22 cellular contexts compared by ENCODE assay signal in genomic region chr18:12569791-12570190, GRCh38.
DNase-seq lines count a peak whose midpoint lies in the region; ATAC-seq, FAIRE-seq and TF ChIP-seq lines count a peak whose summit lies in the region.
"Had no signal": no experiment of that assay in that cellular context is flagged by ENCODE, and none has a peak within 500 bp of the region (broad histone marks: within the 10 kb centered on the region; RNA-seq: fewer than 3 reads in every experiment).

No MANE protein-coding gene starts in this region.

- no peak overlapping the region for H2BK5ac ChIP-seq in trophoblast cell (ENCODE audit: low read depth, low read length, poor library complexity)

- ATAC-seq in GM21737 (IDR thresholded peaks at IDR 0.05; ENCODE audit: unreplicated experiment) = no peak
- ATAC-seq: A549; CD8-positive, alpha-beta T cell had no signal

- H3K4me2 ChIP-seq in trophoblast cell (ENCODE audit: low read length) = no peak overlapping the region
- H3K4me2 ChIP-seq: A549; BLaER1 treated with 17β-estradiol and CSF1 and Interleukin-3, amounts not matched to agents 10 nM and 100 nM had no signal

- H3K79me1 ChIP-seq in trophoblast cell (ENCODE audit: low read length) = no peaks in the 10 kb centered on the region

- H3K4me3 Mint-ChIP-seq in chondrocyte (ENCODE audit: unreplicated experiment) = no peak overlapping the region
- H3K4me3 Mint-ChIP-seq: B cell; CD4-positive, alpha-beta T cell; CD8-positive, alpha-beta T cell had no signal

- no peak overlapping the region for H2AK5ac ChIP-seq in trophoblast cell (ENCODE audit: low read length)

- H3K4me1 ChIP-seq in trophoblast cell (ENCODE audit: control insufficient read depth in 1 of 2, insufficient read depth in 2 of 2, low read length in 2 of 2) (no peaks in the 10 kb centered on the region), tibial nerve (peaks cover 0 to 5% (median 0%) of the 10 kb centered on the region in 4 donors)
- H3K4me1 ChIP-seq: Caco-2 had no signal

- no peak overlapping the region for H4K12ac ChIP-seq in trophoblast cell (ENCODE audit: low read depth, low read length)

- no peak overlapping the region for H2BK12ac ChIP-seq in trophoblast cell (ENCODE audit: low read length)

- no peak overlapping the region for H2BK120ac ChIP-seq in trophoblast cell (ENCODE audit: insufficient read depth, low read length, poor library complexity)

- H3K4ac ChIP-seq in trophoblast cell (ENCODE audit: low read depth, low read length) = no peak overlapping the region

- peaks cover 2% of the 10 kb centered on the region for H3K36me3 Mint-ChIP-seq in chondrocyte (ENCODE audit: low read depth)
- H3K36me3 Mint-ChIP-seq: CD8-positive, alpha-beta T cell had no signal

- H3K23ac ChIP-seq in trophoblast cell (ENCODE audit: low read length) = peak overlapping the region; percentile 2

- peaks cover 40% of the 10 kb centered on the region for H3K4me1 Mint-ChIP-seq in chondrocyte (ENCODE audit: low read depth)
- H3K4me1 Mint-ChIP-seq: B cell had no signal

- no peak for DNase-seq in H54 (ENCODE audit: insufficient read length, low spot score)
- DNase-seq in chondrocyte (ENCODE audit: low spot score) = no peak
- no peak for DNase-seq in trophoblast cell
- DNase-seq in anterior cingulate cortex (lab: John Stamatoyannopoulos, UW) = no peak
- DNase-seq in tibial nerve (ENCODE audit: low spot score in 2 of 2) = no peak
- DNase-seq: AML-193; Caco-2; Calu3; CD4-positive, alpha-beta T cell; CD8-positive, alpha-beta T cell; DMS79 treated with DMSO at 0.1 percent for 48 hours; GF-D8 had no signal

- no peaks in the 10 kb centered on the region for H3K27me3 Mint-ChIP-seq in chondrocyte (ENCODE audit: low read depth)

- H3K14ac ChIP-seq in trophoblast cell (ENCODE audit: low read length) = no peak overlapping the region

- H3K27ac ChIP-seq in trophoblast cell (ENCODE audit: low read depth, low read length) (no peak overlapping the region), tibial nerve (no peak overlapping the region)
- H3K27ac ChIP-seq: 22Rv1; A549; BLaER1 treated with 17β-estradiol and CSF1 and Interleukin-3, amounts not matched to agents 10 nM and 100 nM; C4-2B had no signal

- no peak for TF ChIP-seq EP300 in tibial nerve (IDR thresholded peaks at IDR 0.05)

- peaks cover 4% of the 10 kb centered on the region for H3K9me3 Mint-ChIP-seq in chondrocyte (ENCODE audit: low read depth)
- H3K9me3 Mint-ChIP-seq: CD4-positive, alpha-beta T cell; CD8-positive, alpha-beta T cell had no signal

- H4K91ac ChIP-seq in trophoblast cell (ENCODE audit: low read depth, low read length) = no peak overlapping the region

- no peak overlapping the region for H3K18ac ChIP-seq in trophoblast cell (ENCODE audit: low read length)

- peak overlapping the region; percentile 19 for H3K27ac Mint-ChIP-seq in chondrocyte (ENCODE audit: unreplicated experiment)
- H3K27ac Mint-ChIP-seq: B cell; CD4-positive, alpha-beta T cell; CD8-positive, alpha-beta T cell had no signal

- no peaks in the 10 kb centered on the region for H3K79me2 ChIP-seq in trophoblast cell (ENCODE audit: control insufficient read depth, insufficient read depth, low read length, poor library complexity)

- no peaks in the 10 kb centered on the region for H3K27me3 ChIP-seq in trophoblast cell (ENCODE audit: insufficient read depth, low read length)
- H3K27me3 ChIP-seq in tibial nerve = no peaks in the 10 kb centered on the region
- H3K27me3 ChIP-seq: BLaER1 treated with 17β-estradiol and CSF1 and Interleukin-3, amounts not matched to agents 10 nM and 100 nM had no signal

- H3K36me3 ChIP-seq in trophoblast cell (ENCODE audit: control insufficient read depth in 1 of 2, insufficient read depth in 2 of 2, low read length in 2 of 2) (no peaks in the 10 kb centered on the region), tibial nerve (no peaks in the 10 kb centered on the region)
- H3K36me3 ChIP-seq: BLaER1 treated with 17β-estradiol and CSF1 and Interleukin-3, amounts not matched to agents 10 nM and 100 nM had no signal

- no peak overlapping the region for H3K4me3 ChIP-seq in trophoblast cell (ENCODE audit: low read depth, low read length)
- no peak overlapping the region for H3K4me3 ChIP-seq in tibial nerve
- H3K4me3 ChIP-seq: A549; BLaER1 treated with 17β-estradiol and CSF1 and Interleukin-3, amounts not matched to agents 10 nM and 100 nM had no signal

- FAIRE-seq in H54 (lab: Jason Lieb, UNC) = peak; percentile 57
- FAIRE-seq: A549, D721Med, G401.6, GM12891, GM19239 had no signal

- WGBS in trophoblast cell (ENCODE audit: extremely low coverage, insufficient coverage, insufficient read length) = no CpG with 5 or more reads among the region's 2 CpGs
- WGBS in tibial nerve, 2 donors = 74 to 86% methylated on average over 2 of the region's 2 CpGs

- TF ChIP-seq POLR2A in H54 (IDR thresholded peaks at IDR 0.05; ENCODE audit: low read depth, low read length) (no peak), tibial nerve (IDR thresholded peaks at IDR 0.05) (no peak)

- TF ChIP-seq CTCF in chondrocyte (IDR thresholded peaks at IDR 0.05) (no peak), tibial nerve (IDR thresholded peaks at IDR 0.05) (no peak)

- no peak overlapping the region for H3K9ac ChIP-seq in trophoblast cell (ENCODE audit: low read length)
- H3K9ac ChIP-seq: BLaER1 treated with 17β-estradiol and CSF1 and Interleukin-3, amounts not matched to agents 10 nM and 100 nM had no signal

- H2AFZ ChIP-seq in trophoblast cell (ENCODE audit: insufficient read depth, low read length, poor library complexity) = no peak overlapping the region

- H3K9me3 ChIP-seq in trophoblast cell (ENCODE audit: insufficient read depth, low read depth, low read length) (no peaks in the 10 kb centered on the region), tibial nerve (peaks cover 0 to 11% (median 4%) of the 10 kb centered on the region in 4 donors)
- H3K9me3 ChIP-seq: A549; BLaER1 treated with 17β-estradiol and CSF1 and Interleukin-3, amounts not matched to agents 10 nM and 100 nM; Caco-2 had no signal

- H4K8ac ChIP-seq in trophoblast cell (ENCODE audit: low read depth, low read length) = no peak overlapping the region
